In the genomic region with DNA sequence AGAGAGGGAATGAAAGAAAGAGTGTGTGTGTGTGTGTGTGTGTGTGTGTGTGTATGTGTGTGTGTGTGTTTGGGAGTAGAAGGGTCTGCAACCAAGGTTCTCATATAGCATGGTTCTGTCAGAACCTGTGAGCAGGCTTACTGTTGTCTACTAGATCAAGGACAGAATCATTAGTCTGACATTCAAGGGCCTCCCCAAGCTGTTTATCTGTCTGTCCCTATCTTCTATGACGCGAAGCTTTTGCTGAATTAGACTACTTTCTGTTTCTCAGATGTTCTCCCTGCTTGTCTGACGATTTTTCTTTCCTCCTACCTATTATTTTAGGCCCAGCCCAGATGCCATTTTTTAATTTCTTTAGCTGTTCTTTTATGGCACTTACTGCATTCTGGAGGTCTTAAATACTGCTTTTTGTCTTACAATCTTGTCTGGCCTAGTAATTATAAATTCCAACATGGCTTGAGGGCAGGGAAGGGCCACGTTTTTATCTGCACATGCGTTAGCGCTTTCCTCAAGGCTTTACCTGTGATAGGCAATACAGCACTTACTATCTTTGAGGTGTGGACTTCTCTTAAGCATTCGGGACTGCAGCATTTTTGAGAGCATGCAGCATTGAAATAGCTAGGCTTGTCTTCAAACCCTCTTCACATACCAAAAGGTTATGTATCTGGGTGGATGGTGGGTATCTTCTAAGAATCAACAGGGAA, we compare ENCODE assay signal across 27 cellular contexts.
DNase-seq lines count a peak whose midpoint lies in the region; ATAC-seq and TF ChIP-seq lines count a peak whose summit lies in the region.
"Had no signal": no experiment of that assay in that cellular context is flagged by ENCODE, and none has a peak within 500 bp of the region (broad histone marks: within the 10 kb centered on the region; RNA-seq: fewer than 3 reads in every experiment).

No MANE protein-coding gene starts in this region.

- H3K4me2 ChIP-seq in IMR-90 (ENCODE audit: low read depth, low read length): no peak overlapping the region

- H4K8ac ChIP-seq in IMR-90 (ENCODE audit: low read depth in 2 of 2, low read length in 2 of 2): no peak overlapping the region

- H3K56ac ChIP-seq in IMR-90 (ENCODE audit: extremely low read depth, insufficient read depth, low read length): no peak overlapping the region

- H2BK15ac ChIP-seq in IMR-90 (ENCODE audit: low read depth, low read length): no peak overlapping the region

- H3K4me3 ChIP-seq in Caco-2 (ENCODE audit: low read depth, low read length) (no peak overlapping the region), IMR-90 (ENCODE audit: insufficient read depth, low read depth, low read length) (no peak overlapping the region), endocrine pancreas (ENCODE audit: control insufficient read depth, insufficient read depth, low read length) (peak overlapping the region; percentile 11)
- H3K4me3 ChIP-seq: gastroesophageal sphincter, prostate gland, right lobe of liver, SK-N-MC, thyroid gland had no signal

- H3K4me1 ChIP-seq in Caco-2 (peaks cover 20% of the 10 kb centered on the region), IMR-90 (ENCODE audit: control insufficient read depth, insufficient read depth, low read length) (no peaks in the 10 kb centered on the region; the same call in 1 of the 2 replicates), endocrine pancreas (ENCODE audit: control insufficient read depth, insufficient read depth, low read length) (peaks cover 4% of the 10 kb centered on the region)
- H3K4me1 ChIP-seq: prostate gland, right lobe of liver had no signal

- H3K36me3 Mint-ChIP-seq in Caco-2 (ENCODE audit: insufficient read depth, unreplicated experiment) (peaks cover 6% of the 10 kb centered on the region), nephron (ENCODE audit: low read depth) (peaks cover 10% of the 10 kb centered on the region)

- H2BK20ac ChIP-seq in IMR-90 (ENCODE audit: low read depth, low read length): no peak overlapping the region

- DNase-seq in Caco-2 (no peak), IMR-90 (no peak), GM19238 (ENCODE audit: insufficient read length, low spot score) (no peak), NCI-H82 (lab: John Stamatoyannopoulos, UW) (no peak)
- DNase-seq in effector CD4-positive, alpha-beta T cell: no peak
- DNase-seq in activated CD4-positive, alpha-beta T cell treated with anti-CD3 and anti-CD28 coated beads, Interleukin-2, amount 50 U/mL, for 48 hours: no peak
- DNase-seq: activated CD4-positive, alpha-beta memory T cell treated with anti-CD3 and anti-CD28 coated beads for 36 hours; activated naive CD4-positive, alpha-beta T cell treated with Interleukin-2 at 50 U/mL for 16 hours; EL; H7; hypothalamus; mesenchymal stem cell; MM.1S; NCI-H226; right lobe of liver; stimulated activated CD4-positive, alpha-beta T cell treated with anti-CD3 and anti-CD28 coated beads, Interleukin-12 subunit alpha, Interleukin-12 subunit beta, amount 100 ng/mL, for 4 hours; stimulated activated CD4-positive, alpha-beta T cell treated with anti-CD3 and anti-CD28 coated beads, Interleukin-2, amount 100 ng/mL, for 48 hours; thyroid gland had no signal

- H3K27me3 ChIP-seq in Caco-2 (replicated peaks; ENCODE audit: control insufficient read depth, insufficient read depth, low read length): no peaks in the 10 kb centered on the region
- no peaks in the 10 kb centered on the region for H3K27me3 ChIP-seq in IMR-90 (ENCODE audit: control insufficient read depth, insufficient read depth, low read length)
- no peaks in the 10 kb centered on the region for H3K27me3 ChIP-seq in endocrine pancreas (ENCODE audit: control insufficient read depth, insufficient read depth, low read length)
- H3K27me3 ChIP-seq: gastroesophageal sphincter, right lobe of liver, thyroid gland had no signal

- H3K36me3 ChIP-seq in Caco-2 (ENCODE audit: control insufficient read depth, insufficient read depth, low read length) (no peaks in the 10 kb centered on the region; the same call in 1 of the 2 replicates), IMR-90 (ENCODE audit: control insufficient read depth, insufficient read depth, low read length) (0 out of 2 replicates have a peak, but pooled peaks cover 1% of the 10 kb centered on the region), endocrine pancreas (ENCODE audit: control insufficient read depth, insufficient read depth, low read length) (no peaks in the 10 kb centered on the region)
- H3K36me3 ChIP-seq: prostate gland, right lobe of liver, thyroid gland had no signal

- POLR2A ChIA-PET in Caco-2 (lab: Charles Lee): interaction anchor here (0.5 to 2.2 kb wide), 4 partner anchors 15 to 103 kb away, joined by 4 to 10 read pairs (median 9); no protein-coding TSS in a partner anchor
- POLR2A ChIA-PET in IMR-90 (lab: Charles Lee; ENCODE audit: unreplicated experiment): no interaction called here

- H3K14ac ChIP-seq in IMR-90 (replicated peaks; ENCODE audit: low read depth, low read length): no peak overlapping the region

- H3K9me3 Mint-ChIP-seq in Caco-2 (ENCODE audit: unreplicated experiment): no peaks in the 10 kb centered on the region
- H3K9me3 Mint-ChIP-seq in nephron: no peaks in the 10 kb centered on the region
- H3K9me3 Mint-ChIP-seq: activated CD4-positive, alpha-beta memory T cell treated with anti-CD3 and anti-CD28 coated beads for 36 hours; dendritic cell treated with granulocyte-macrophage colony-stimulating factor and Interleukin-4, amounts not matched to agents 40 ng/mL and 50 ng/mL, for 4 days; T-helper 1 cell treated with Interleukin-12 subunit alpha and Interleukin-12 subunit beta and Interleukin-4 antibody, amounts not matched to agents 30 μg/mL and 1 μg/mL, for 36 hours had no signal

- no TSS peak for BruUV-seq in Caco-2 (replicated peaks; lab: Mats Ljungman, UMichigan)
- no TSS peak for BruUV-seq in IMR-90 (replicated peaks; lab: Mats Ljungman, UMichigan)

- H3K4me3 Mint-ChIP-seq in Caco-2 (ENCODE audit: unreplicated experiment) (peak overlapping the region; percentile 54), nephron (no peak overlapping the region)
- H3K4me3 Mint-ChIP-seq: activated CD4-positive, alpha-beta memory T cell treated with anti-CD3 and anti-CD28 coated beads for 36 hours; dendritic cell treated with granulocyte-macrophage colony-stimulating factor and Interleukin-4, amounts not matched to agents 40 ng/mL and 50 ng/mL, for 4 days; T-helper 1 cell treated with Interleukin-12 subunit alpha and Interleukin-12 subunit beta and Interleukin-4 antibody, amounts not matched to agents 30 μg/mL and 1 μg/mL, for 36 hours had no signal

- H3K4ac ChIP-seq in IMR-90 (ENCODE audit: low read depth, low read length): no peak overlapping the region

- no peak overlapping the region for H4K5ac ChIP-seq in IMR-90 (ENCODE audit: low read depth, low read length)

- H3K27me3 Mint-ChIP-seq in Caco-2 (ENCODE audit: insufficient read depth, unreplicated experiment): no peaks in the 10 kb centered on the region
- no peaks in the 10 kb centered on the region for H3K27me3 Mint-ChIP-seq in nephron (ENCODE audit: low read depth)
- H3K27me3 Mint-ChIP-seq: activated CD4-positive, alpha-beta memory T cell treated with anti-CD3 and anti-CD28 coated beads for 36 hours; CD4-positive, alpha-beta memory T cell; dendritic cell treated with granulocyte-macrophage colony-stimulating factor and Interleukin-4, amounts not matched to agents 40 ng/mL and 50 ng/mL, for 4 days had no signal

- TF ChIP-seq RAD21 in IMR-90 (IDR thresholded peaks at IDR 0.05; ENCODE audit: low read length): no peak

- in situ Hi-C loops in IMR-90 (cut with MboI; ENCODE audit: low sequenced_read_pairs): no loop called here

- no peak overlapping the region for H2BK120ac ChIP-seq in IMR-90 (ENCODE audit: low read depth, low read length)

- H3K9me1 ChIP-seq in IMR-90 (ENCODE audit: insufficient read depth, low read length): no peaks in the 10 kb centered on the region

- CTCF ChIA-PET in Caco-2 (lab: Charles Lee) (interaction anchor here (1.3 to 2.1 kb wide), 5 partner anchors 11 to 172 kb away, joined by 3 to 9 read pairs (median 5); no protein-coding TSS in a partner anchor), IMR-90 (lab: Yijun Ruan, JAX) (interaction anchor here (1.0 kb wide), 1 partner anchor 17 kb away, joined by 3 read pairs; no protein-coding TSS in a partner anchor)

- no peak overlapping the region for H2AK9ac ChIP-seq in IMR-90 (replicated peaks; ENCODE audit: low read depth, low read length, poor library complexity)

- H3K18ac ChIP-seq in IMR-90 (ENCODE audit: low read depth, low read length): no peak overlapping the region

- 78% methylated on average over 3 of the region's 7 CpGs; no CpG with 5 or more reads in 1 of the 2 experiments for WGBS in IMR-90 (ENCODE audit: extremely low coverage in 2 of 2, insufficient read length in 1 of 2), 2 experiments

- no peak overlapping the region for H2AK5ac ChIP-seq in IMR-90 (ENCODE audit: low read depth, low read length)

- no peak for TF ChIP-seq POLR2A in IMR-90 (IDR thresholded peaks at IDR 0.05; ENCODE audit: low read depth, low read length)

- no peaks in the 10 kb centered on the region for H4K20me1 ChIP-seq in IMR-90 (ENCODE audit: insufficient read depth, low read length)

- TF ChIP-seq CTCF in Caco-2 (IDR thresholded peaks at IDR 0.05; ENCODE audit: insufficient read depth in 1 of 2, low read depth in 1 of 2, low read length in 1 of 2, severe bottlenecking in 1 of 2, unreplicated experiment in 1 of 2) (no peak), IMR-90 (conservative IDR thresholded peaks at IDR 0.05; ENCODE audit: low read depth, low read length) (no peak), nephron (IDR thresholded peaks at IDR 0.05; ENCODE audit: unreplicated experiment in 3 of 3) (no peak)

- peak overlapping the region; percentile 85 for H3K27ac Mint-ChIP-seq in Caco-2 (ENCODE audit: unreplicated experiment)
- H3K27ac Mint-ChIP-seq in nephron: peak overlapping the region; percentile 57 to 66 (median 58)
- H3K27ac Mint-ChIP-seq: activated CD4-positive, alpha-beta memory T cell treated with anti-CD3 and anti-CD28 coated beads for 36 hours; dendritic cell treated with granulocyte-macrophage colony-stimulating factor and Interleukin-4, amounts not matched to agents 40 ng/mL and 50 ng/mL, for 4 days; T-helper 1 cell treated with Interleukin-12 subunit alpha and Interleukin-12 subunit beta and Interleukin-4 antibody, amounts not matched to agents 30 μg/mL and 1 μg/mL, for 36 hours had no signal

- intact Hi-C loops in Caco-2 (cut with micrococcal nuclease; ENCODE audit: unreplicated experiment) (loop anchor here (1.0 kb wide), 1 partner anchor 20 kb away; no protein-coding TSS in a partner anchor), IMR-90 (cut with micrococcal nuclease) (no loop called here)

- no peak overlapping the region for H2AFZ ChIP-seq in IMR-90 (replicated peaks; ENCODE audit: low read length, poor library complexity)

- no peak overlapping the region for H3K27ac ChIP-seq in IMR-90 (ENCODE audit: insufficient read depth, low read length)
- H3K27ac ChIP-seq: gastroesophageal sphincter, prostate gland, right lobe of liver, SK-N-MC, thyroid gland had no signal

- ATAC-seq in IMR-90 (ENCODE audit: low read depth): no peak
- ATAC-seq: gastroesophageal sphincter, left lobe of liver had no signal

- H3K9ac ChIP-seq in IMR-90 (ENCODE audit: low read depth, low read length) (no peak overlapping the region), endocrine pancreas (ENCODE audit: control insufficient read depth, insufficient read depth, low read length) (no peak overlapping the region)

- dilution Hi-C loops in IMR-90 (cut with HindIII; ENCODE audit: low sequenced_read_pairs, unreplicated experiment): no loop called here

- H2BK5ac ChIP-seq in IMR-90 (ENCODE audit: low read depth, low read length, poor library complexity, severe bottlenecking): peak overlapping the region; percentile 27

- peaks cover 23% of the 10 kb centered on the region for H3K4me1 Mint-ChIP-seq in Caco-2 (ENCODE audit: low read depth, unreplicated experiment)
- H3K4me1 Mint-ChIP-seq in nephron: peaks cover 21% of the 10 kb centered on the region
- H3K4me1 Mint-ChIP-seq: CD4-positive, alpha-beta memory T cell had no signal

- no peak overlapping the region for H4K91ac ChIP-seq in IMR-90 (ENCODE audit: insufficient read depth, low read depth, low read length)

- H3K23ac ChIP-seq in IMR-90 (ENCODE audit: low read depth, low read length): no peak overlapping the region

- H3K79me1 ChIP-seq in IMR-90 (ENCODE audit: low read depth in 1 of 2, low read length in 2 of 2): no peaks in the 10 kb centered on the region

- no peaks in the 10 kb centered on the region for H3K9me3 ChIP-seq in Caco-2
- H3K9me3 ChIP-seq in IMR-90 (ENCODE audit: control insufficient read depth, insufficient read depth, low read length): no peaks in the 10 kb centered on the region
- H3K9me3 ChIP-seq in endocrine pancreas (ENCODE audit: control insufficient read depth, low read length): no peaks in the 10 kb centered on the region
- H3K9me3 ChIP-seq: gastroesophageal sphincter, prostate gland, right lobe of liver, thyroid gland had no signal
